ENCODE assay signal across 10 cellular contexts in the genomic region with DNA sequence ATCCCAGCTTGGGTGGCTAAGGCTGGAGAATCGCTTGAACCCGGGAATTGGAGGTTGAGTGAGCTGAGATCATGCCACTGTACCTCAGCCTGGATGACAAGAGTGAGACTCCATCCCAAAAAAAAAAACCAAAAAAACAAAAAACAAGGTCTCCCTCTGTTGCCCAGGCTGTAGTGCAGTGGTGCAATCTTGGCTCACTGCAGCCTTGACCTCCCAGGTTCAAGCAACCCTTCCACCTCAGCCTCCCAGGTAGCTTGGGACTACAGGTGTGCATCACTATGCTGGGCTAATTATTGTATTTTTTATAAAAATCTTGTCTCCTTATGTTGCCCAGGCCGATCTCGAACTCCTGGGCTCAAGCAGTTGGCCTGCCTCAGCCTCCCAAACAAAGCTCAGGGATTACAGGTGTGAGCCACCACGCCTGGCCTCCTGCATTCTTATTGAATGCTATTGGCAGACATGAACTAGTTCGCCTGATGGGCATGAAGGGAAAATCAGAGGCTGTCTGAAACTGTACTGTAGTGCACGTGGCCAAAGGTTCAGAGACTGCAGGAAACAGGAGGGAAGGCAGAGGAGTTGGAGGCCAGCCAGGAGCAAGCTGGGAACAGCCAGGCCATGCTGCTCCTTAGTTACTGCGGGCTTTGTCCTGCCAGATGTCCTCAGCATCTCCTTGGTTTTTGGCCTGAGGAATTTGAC. TPM values are rescaled to one million over a fixed set of nuclear protein-coding genes. Genes with fewer than 3 reads are reported as not detected.
DNase-seq lines count a peak whose midpoint lies in the region; ATAC-seq and TF ChIP-seq lines count a peak whose summit lies in the region.
"Had no signal": no experiment of that assay in that cellular context is flagged by ENCODE, and none has a peak within 500 bp of the region (broad histone marks: within the 10 kb centered on the region; RNA-seq: fewer than 3 reads in every experiment).

No MANE protein-coding gene starts in this region.

- ATAC-seq in HG02852 (IDR thresholded peaks at IDR 0.05; ENCODE audit: unreplicated experiment): no peak
- no peak for ATAC-seq in activated CD4-positive, alpha-beta T cell treated with anti-CD3 and anti-CD28 coated beads for 36 hours

- in situ Hi-C loops in brain microvascular endothelial cell (cut with HindIII; ENCODE audit: low pct_ligation_motif_present, low sequenced_read_pairs): no loop called here

- no peaks in the 10 kb centered on the region for H3K36me3 Mint-ChIP-seq in mesothelial cell of epicardium
- H3K36me3 Mint-ChIP-seq in activated CD4-positive, alpha-beta T cell treated with anti-CD3 and anti-CD28 coated beads for 36 hours (ENCODE audit: low read depth): no peaks in the 10 kb centered on the region

- DNase-seq in AG08395 (ENCODE audit: low spot score) (peak; percentile 53), HFF-Myc (ENCODE audit: extremely low read depth, low read depth) (peak; percentile 82), brain microvascular endothelial cell (peak; percentile 39), iris pigment epithelial cell (ENCODE audit: low read depth) (peak; percentile 41), mesothelial cell of epicardium (ENCODE audit: low spot score in 2 of 2, unreplicated experiment in 2 of 2) (no peak), HEK293T (ENCODE audit: extremely low spot score) (no peak)
- no peak for DNase-seq in activated CD4-positive, alpha-beta T cell treated with anti-CD3 and anti-CD28 coated beads for 36 hours
- DNase-seq: activated T-cell treated with anti-CD3 and anti-CD28 coated beads, Interleukin-2, amount 50 U/mL, for 48 hours; NCI-H1417 had no signal

- no peaks in the 10 kb centered on the region for H3K27me3 ChIP-seq in brain microvascular endothelial cell (replicated peaks)

- TF ChIP-seq CTCF in HFF-Myc (IDR thresholded peaks at IDR 0.05; ENCODE audit: low read depth, low read length, missing control alignments) (no peak), brain microvascular endothelial cell (IDR thresholded peaks at IDR 0.05; ENCODE audit: low read depth, low read length, missing control alignments) (no peak), mesothelial cell of epicardium (IDR thresholded peaks at IDR 0.05; ENCODE audit: unreplicated experiment) (no peak)

- H3K27ac ChIP-seq in brain microvascular endothelial cell: no peak overlapping the region

- H3K4me3 Mint-ChIP-seq in mesothelial cell of epicardium: no peak overlapping the region
- no peak overlapping the region for H3K4me3 Mint-ChIP-seq in activated CD4-positive, alpha-beta T cell treated with anti-CD3 and anti-CD28 coated beads for 36 hours

- POLR2A ChIA-PET in HEK293T (lab: Yijun Ruan, JAX): interaction anchor here (1.6 kb wide), 1 partner anchor 16 kb away, joined by 8 read pairs; a partner anchor contains a TSS
- POLR2A ChIA-PET in activated CD4-positive, alpha-beta T cell treated with anti-CD3 and anti-CD28 coated beads for 36 hours (lab: Charles Lee): no interaction called here

- H3K4me1 Mint-ChIP-seq in mesothelial cell of epicardium: peaks cover 5% of the 10 kb centered on the region
- H3K4me1 Mint-ChIP-seq in activated CD4-positive, alpha-beta T cell treated with anti-CD3 and anti-CD28 coated beads for 36 hours: no peaks in the 10 kb centered on the region

- H3K36me3 ChIP-seq in brain microvascular endothelial cell (replicated peaks): no peaks in the 10 kb centered on the region

- H3K27me3 Mint-ChIP-seq in mesothelial cell of epicardium (ENCODE audit: low read depth): no peaks in the 10 kb centered on the region
- H3K27me3 Mint-ChIP-seq in activated CD4-positive, alpha-beta T cell treated with anti-CD3 and anti-CD28 coated beads for 36 hours: no peaks in the 10 kb centered on the region

- H3K4me3 ChIP-seq in HFF-Myc (replicated peaks; ENCODE audit: low read depth, low read length): no peak overlapping the region
- H3K4me3 ChIP-seq in brain microvascular endothelial cell (ENCODE audit: low read depth, low read length): no peak overlapping the region

- H3K9me3 Mint-ChIP-seq in mesothelial cell of epicardium: no peaks in the 10 kb centered on the region
- H3K9me3 Mint-ChIP-seq in activated CD4-positive, alpha-beta T cell treated with anti-CD3 and anti-CD28 coated beads for 36 hours (ENCODE audit: low read depth): no peaks in the 10 kb centered on the region

- intact Hi-C loops in activated CD4-positive, alpha-beta T cell treated with anti-CD3 and anti-CD28 coated beads for 36 hours (cut with DNase I, micrococcal nuclease): no loop called here

- H3K27ac Mint-ChIP-seq in mesothelial cell of epicardium: no peak overlapping the region
- no peak overlapping the region for H3K27ac Mint-ChIP-seq in activated CD4-positive, alpha-beta T cell treated with anti-CD3 and anti-CD28 coated beads for 36 hours

- CTCF ChIA-PET in HEK293T (lab: Yijun Ruan, JAX): no interaction called here
- CTCF ChIA-PET in activated CD4-positive, alpha-beta T cell treated with anti-CD3 and anti-CD28 coated beads for 36 hours (lab: Charles Lee): interaction anchor here (0.5 to 1.1 kb wide), 2 partner anchors 42 to 99 kb away, joined by 3 to 5 read pairs; no protein-coding TSS in a partner anchor

TF ChIP-seq in HEK293T, 16 proteins besides CTCF, POLR2A, EP300 and RAD21:
- TF ChIP-seq L3MBTL2 (conservative IDR thresholded peaks at IDR 0.05) (no peak), SUZ12 (IDR thresholded peaks at IDR 0.05) (no peak), TARDBP (IDR thresholded peaks at IDR 0.05) (no peak), FOXA1 (IDR thresholded peaks at IDR 0.05) (no peak), LEF1 (IDR thresholded peaks at IDR 0.05; ENCODE audit: borderline replicate concordance) (no peak)
- TF ChIP-seq, protein P1, sequence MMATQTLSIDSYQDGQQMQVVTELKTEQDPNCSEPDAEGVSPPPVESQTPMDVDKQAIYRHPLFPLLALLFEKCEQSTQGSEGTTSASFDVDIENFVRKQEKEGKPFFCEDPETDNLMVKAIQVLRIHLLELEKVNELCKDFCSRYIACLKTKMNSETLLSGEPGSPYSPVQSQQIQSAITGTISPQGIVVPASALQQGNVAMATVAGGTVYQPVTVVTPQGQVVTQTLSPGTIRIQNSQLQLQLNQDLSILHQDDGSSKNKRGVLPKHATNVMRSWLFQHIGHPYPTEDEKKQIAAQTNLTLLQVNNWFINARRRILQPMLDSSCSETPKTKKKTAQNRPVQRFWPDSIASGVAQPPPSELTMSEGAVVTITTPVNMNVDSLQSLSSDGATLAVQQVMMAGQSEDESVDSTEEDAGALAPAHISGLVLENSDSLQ (IDR thresholded peaks at IDR 0.05): no peak

RNA-seq across cellular contexts. Expression of a gene that starts 16.0 kb away (rescaled TPM):
- total RNA-seq in mesothelial cell of epicardium: 24.8 to 25.5 TPM (median 25.4 TPM) in 3 replicates
- total RNA-seq in activated CD4-positive, alpha-beta T cell treated with anti-CD3 and anti-CD28 coated beads for 36 hours: 10 to 100 TPM; 36.8 to 46.4 TPM

Comparison
In these comparisons a context has a peak if more than half of its experiments do, and no peak if none do; other contexts are left out.
1. DNase-seq: peak in AG08395 (single experiment), HFF-Myc (single experiment), brain microvascular endothelial cell (single experiment) and iris pigment epithelial cell (single experiment); none in mesothelial cell of epicardium (0 of 2), HEK293T (single experiment) and activated CD4-positive, alpha-beta T cell treated with anti-CD3 and anti-CD28 coated beads for 36 hours (single experiment).